Comparison of ENCODE assay signal across 27 cellular contexts in genomic region chr6:90314516-90314915, GRCh38.
"Had no signal": no experiment of that assay in that cellular context is flagged by ENCODE, and none has a peak within 500 bp of the region (broad histone marks: within the 10 kb centered on the region; RNA-seq: fewer than 3 reads in every experiment).

No MANE protein-coding gene starts in this region.

- H3K9me3 ChIP-seq: breast epithelium, gastroesophageal sphincter, heart left ventricle, neutrophil, pancreas, testis, vagina had no signal

- H3K27me3 ChIP-seq: breast epithelium, heart left ventricle, pancreas, testis, vagina had no signal

- H3K36me3 Mint-ChIP-seq: activated naive CD8-positive, alpha-beta T cell treated with anti-CD3 and anti-CD28 coated beads for 36 hours; type B pancreatic cell; WTC11 had no signal

- H3K27me3 Mint-ChIP-seq: activated naive CD8-positive, alpha-beta T cell treated with anti-CD3 and anti-CD28 coated beads for 36 hours had no signal

- H3K4me1 Mint-ChIP-seq: central memory CD8-positive, alpha-beta T cell; nephron; WTC11 had no signal

- H3K4me3 ChIP-seq: breast epithelium, gastroesophageal sphincter, heart left ventricle, pancreas, testis, vagina had no signal

- H3K9me3 Mint-ChIP-seq: activated naive CD8-positive, alpha-beta T cell treated with anti-CD3 and anti-CD28 coated beads for 36 hours; activated T-cell treated with anti-CD3 and anti-CD28 coated beads, Interleukin-2, amount 50 U/mL, for 4 hours; central memory CD8-positive, alpha-beta T cell; effector memory CD8-positive, alpha-beta T cell; nephron; type B pancreatic cell; WTC11 had no signal

- H3K4me1 ChIP-seq: breast epithelium, gastroesophageal sphincter, heart left ventricle, pancreas, testis, vagina had no signal

- H3K36me3 ChIP-seq: breast epithelium, gastroesophageal sphincter, heart left ventricle, neutrophil, pancreas, vagina had no signal

- ATAC-seq: activated CD4-positive, alpha-beta T cell treated with anti-CD3 and anti-CD28 coated beads for 36 hours; activated T-cell treated with anti-CD3 and anti-CD28 coated beads, Interleukin-2, amount 50 U/mL, for 4 hours; effector memory CD8-positive, alpha-beta T cell; esophagus mucosa; gastroesophageal sphincter; heart left ventricle; left ventricle myocardium superior; pancreas; right cardiac atrium; WTC11 had no signal

- H3K27ac ChIP-seq: breast epithelium, gastroesophageal sphincter, heart left ventricle, neutrophil, pancreas, testis, vagina had no signal

- H3K27ac Mint-ChIP-seq: activated CD4-positive, alpha-beta T cell treated with anti-CD3 and anti-CD28 coated beads for 36 hours; activated naive CD8-positive, alpha-beta T cell treated with anti-CD3 and anti-CD28 coated beads for 36 hours; effector memory CD8-positive, alpha-beta T cell; nephron; type B pancreatic cell; WTC11 had no signal

- H3K4me3 Mint-ChIP-seq: activated CD4-positive, alpha-beta T cell treated with anti-CD3 and anti-CD28 coated beads for 36 hours; activated naive CD8-positive, alpha-beta T cell treated with anti-CD3 and anti-CD28 coated beads for 36 hours; activated T-cell treated with anti-CD3 and anti-CD28 coated beads, Interleukin-2, amount 50 U/mL, for 4 hours; central memory CD8-positive, alpha-beta T cell; effector memory CD8-positive, alpha-beta T cell; nephron; type B pancreatic cell; WTC11 had no signal

- DNase-seq: activated CD4-positive, alpha-beta T cell treated with anti-CD3 and anti-CD28 coated beads for 36 hours; activated CD4-positive, alpha-beta T cell treated with anti-CD3 and anti-CD28 coated beads, Interleukin-2, amount 50 U/mL, for 4 hours; activated CD8-positive, alpha-beta memory T cell treated with anti-CD3 and anti-CD28 coated beads, Interleukin-2, amount 50 U/mL, for 48 hours; activated naive CD4-positive, alpha-beta T cell treated with Interleukin-2 at 50 U/mL for 16 hours; activated naive CD8-positive, alpha-beta T cell treated with anti-CD3 and anti-CD28 coated beads for 36 hours; activated T-cell treated with anti-CD3 and anti-CD28 coated beads, Interleukin-2, amount 50 U/mL, for 4 hours; amniotic stem cell; effector memory CD8-positive, alpha-beta T cell; heart left ventricle; left ventricle myocardium superior; mammary epithelial cell; midbrain; pancreas; right cardiac atrium; stimulated activated CD4-positive, alpha-beta T cell treated with anti-CD3 and anti-CD28 coated beads, Interleukin-12 subunit alpha, Interleukin-12 subunit beta, amount 100 ng/mL, for 4 hours; stimulated activated CD4-positive, alpha-beta T cell treated with anti-CD3 and anti-CD28 coated beads, Interleukin-4, amount 100 ng/mL, for 4 hours; T-helper 9 cell; testis had no signal
